Comparison of ENCODE assay signal across 8 cellular contexts in the genomic region with DNA sequence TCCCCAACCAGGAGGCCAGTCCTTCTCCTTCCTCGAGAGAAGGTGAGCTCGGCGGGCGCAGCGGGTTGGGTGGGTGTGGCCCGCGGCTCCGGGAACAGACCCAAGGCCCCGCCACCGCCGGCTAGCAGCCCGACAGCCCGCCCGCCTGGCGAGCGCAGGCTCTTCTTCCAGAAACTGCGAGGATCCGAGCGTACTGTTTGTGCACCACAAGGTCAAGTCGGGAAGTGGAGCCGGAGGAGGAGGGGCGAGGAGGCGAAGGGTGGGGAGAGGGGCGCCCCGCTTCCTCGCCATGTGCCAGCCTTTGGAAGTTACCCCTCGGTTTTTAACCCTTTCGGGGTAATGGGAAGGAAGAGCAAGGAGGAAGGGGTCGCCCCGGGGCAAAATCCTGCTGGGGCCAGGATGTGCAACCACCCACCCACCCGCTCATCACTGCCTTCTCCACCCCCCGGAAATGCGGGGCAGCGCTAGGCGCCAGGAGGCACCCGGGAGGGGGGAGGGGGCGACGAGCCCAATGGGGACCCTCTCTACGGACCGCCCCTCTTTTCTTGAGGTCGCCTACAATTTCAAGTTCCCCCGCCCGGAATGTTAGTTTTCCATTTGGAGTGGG. TPM values are rescaled to one million over a fixed set of nuclear protein-coding genes. Genes with fewer than 3 reads are reported as not detected.
DNase-seq lines count a peak whose midpoint lies in the region; ATAC-seq and TF ChIP-seq lines count a peak whose summit lies in the region.

No MANE protein-coding gene starts in this region.

- peaks cover 21% of the 10 kb centered on the region for H3K79me2 ChIP-seq in Loucy (ENCODE audit: insufficient read depth, low read length)

- peaks cover 3% of the 10 kb centered on the region for H4K20me1 ChIP-seq in Loucy (ENCODE audit: insufficient read depth, low read length, poor library complexity, severe bottlenecking)

- no peak for ATAC-seq in HG03565 (IDR thresholded peaks at IDR 0.05; ENCODE audit: unreplicated experiment)

- no peak for TF ChIP-seq CTCF in Loucy (conservative IDR thresholded peaks at IDR 0.05; ENCODE audit: low read length)
- TF ChIP-seq CTCF in astrocyte of the spinal cord (IDR thresholded peaks at IDR 0.05; ENCODE audit: low read depth, low read length): no peak
- TF ChIP-seq CTCF in vagina (IDR thresholded peaks at IDR 0.05): no peak

- H3K9me3 ChIP-seq in Loucy (ENCODE audit: insufficient read depth, low read depth, low read length): no peaks in the 10 kb centered on the region
- H3K9me3 ChIP-seq in vagina: no peaks in the 10 kb centered on the region

- H3K4me3 ChIP-seq in Loucy (ENCODE audit: low read length, poor library complexity, severe bottlenecking) (peak overlapping the region; percentile 83), astrocyte of the spinal cord (ENCODE audit: low read depth, low read length) (peak overlapping the region; percentile 71), rectal smooth muscle tissue (ENCODE audit: low read length) (peak overlapping the region; percentile 92), vagina (peak overlapping the region; percentile 77 to 82)

- H3K9ac ChIP-seq in Loucy (ENCODE audit: low read depth, low read length, poor library complexity, severe bottlenecking): peak overlapping the region; percentile 96
- peak overlapping the region; percentile 96 for H3K9ac ChIP-seq in rectal smooth muscle tissue (ENCODE audit: low read length)

- no peaks in the 10 kb centered on the region for H3K36me3 ChIP-seq in Loucy (ENCODE audit: insufficient read depth, low read length)
- peaks cover 3% of the 10 kb centered on the region for H3K36me3 ChIP-seq in rectal smooth muscle tissue (ENCODE audit: control insufficient read depth, insufficient read depth, low read length)
- no peaks in the 10 kb centered on the region for H3K36me3 ChIP-seq in vagina

- H3F3A ChIP-seq in Loucy (ENCODE audit: low read depth): no peaks in the 10 kb centered on the region

- H3K4me2 ChIP-seq in Loucy (ENCODE audit: low read depth, low read length, poor library complexity, severe bottlenecking): peak overlapping the region; percentile 86

- H3K4me1 ChIP-seq in Loucy (ENCODE audit: insufficient read depth, low read length, poor library complexity, severe bottlenecking): peaks cover 22% of the 10 kb centered on the region
- H3K4me1 ChIP-seq in rectal smooth muscle tissue (ENCODE audit: control insufficient read depth, insufficient read depth, low read length): peaks cover 6% of the 10 kb centered on the region
- peaks cover 29% of the 10 kb centered on the region for H3K4me1 ChIP-seq in vagina

- in situ Hi-C loops in astrocyte of the spinal cord (cut with HindIII; ENCODE audit: low sequenced_read_pairs): no loop called here

- peak overlapping the region; percentile 70 for H2AFZ ChIP-seq in Loucy (ENCODE audit: low read length)

- DNase-seq in GDM1 (lab: John Stamatoyannopoulos, UW) (peak; percentile 87), T1000 (lab: John Stamatoyannopoulos, UW) (peak; percentile 46), astrocyte of the spinal cord (ENCODE audit: low read depth, low spot score) (peak; percentile 75), hippocampal formation (lab: John Stamatoyannopoulos, UW) (peak; percentile 45 to 69), vagina (ENCODE audit: extremely low spot score in 2 of 2) (no peak)

- H3K27ac ChIP-seq in rectal smooth muscle tissue (ENCODE audit: low read depth, low read length): peak overlapping the region; percentile 98
- H3K27ac ChIP-seq in vagina: peak overlapping the region; percentile 96

- intact Hi-C loops in vagina (cut with DNase I): no loop called here

- no peaks in the 10 kb centered on the region for H3K9me2 ChIP-seq in Loucy (replicated peaks; ENCODE audit: low read depth, low read length)

- TF ChIP-seq POLR2A in vagina (IDR thresholded peaks at IDR 0.05): peak in 1 of 2 donors; percentile 70

- no peaks in the 10 kb centered on the region for H3K27me3 ChIP-seq in Loucy (ENCODE audit: insufficient read depth, low read length, poor library complexity, severe bottlenecking)
- no peaks in the 10 kb centered on the region for H3K27me3 ChIP-seq in rectal smooth muscle tissue (ENCODE audit: control insufficient read depth, insufficient read depth, low read length)
- no peaks in the 10 kb centered on the region for H3K27me3 ChIP-seq in vagina

RNA-seq across cellular contexts. Expression of gene JADE2, which starts 1.1 kb away (rescaled TPM):
- total RNA-seq in vagina: 35.4 TPM

Comparison
In these comparisons a context has a peak if more than half of its experiments do, and no peak if none do; other contexts are left out.
1. DNase-seq: peak in GDM1 (single experiment), T1000 (single experiment), astrocyte of the spinal cord (single experiment) and hippocampal formation (2 of 2); none in vagina (0 of 2).
2. Peak in every context shown above with its lines, with median percentiles within 50 percentile points of each other: H3K4me3 ChIP-seq.